ENCODE assay signal across 1 cellular context in genomic region chr6:156953478-156954146, GRCh38.
TF ChIP-seq lines count a peak whose summit lies in the region.

No MANE protein-coding gene starts in this region.

TF ChIP-seq in HepG2, 621 proteins besides CTCF, POLR2A, EP300 and RAD21 (continued from another document and continues in another):
- TF ChIP-seq ZBTB37 (CRISPR knock-in tag; IDR thresholded peaks at IDR 0.05) (no peak), ELF4 (CRISPR knock-in tag; IDR thresholded peaks at IDR 0.05; ENCODE audit: borderline replicate concordance) (no peak), ZNF256 (CRISPR knock-in tag; conservative IDR thresholded peaks at IDR 0.05) (no peak), IRX3 (CRISPR knock-in tag; IDR thresholded peaks at IDR 0.05; ENCODE audit: borderline replicate concordance, low read depth) (no peak), ZNF710 (CRISPR knock-in tag; IDR thresholded peaks at IDR 0.05; ENCODE audit: borderline replicate concordance) (no peak), TCF7 (IDR thresholded peaks at IDR 0.05; ENCODE audit: low read depth) (peak; percentile 75), ZNF549 (CRISPR knock-in tag; IDR thresholded peaks at IDR 0.05) (no peak), HBP1 (CRISPR knock-in tag; IDR thresholded peaks at IDR 0.05; ENCODE audit: low read depth) (0 out of 2 replicates have a peak, but pooled peaks have one; percentile 56), NCOR1 (IDR thresholded peaks at IDR 0.05; ENCODE audit: borderline replicate concordance, low read length) (no peak; the same call in 1 of the 2 replicates), MAZ (IDR thresholded peaks at IDR 0.05; ENCODE audit: borderline replicate concordance, low read depth, low read length) (no peak), MAZ (CRISPR knock-in tag; IDR thresholded peaks at IDR 0.05; ENCODE audit: low read depth) (no peak), ZNF644 (CRISPR knock-in tag; IDR thresholded peaks at IDR 0.05; ENCODE audit: low read depth) (0 out of 2 replicates have a peak, but pooled peaks have one; percentile 23), MXI1 (IDR thresholded peaks at IDR 0.05; ENCODE audit: borderline replicate concordance, low read depth, low read length) (peak; percentile 79; the same call in 2 of the 3 replicates), DR1 (CRISPR knock-in tag; IDR thresholded peaks at IDR 0.05) (no peak), BRD4 (CRISPR knock-in tag; IDR thresholded peaks at IDR 0.05) (no peak), RFX3 (CRISPR knock-in tag; IDR thresholded peaks at IDR 0.05) (peak; percentile 96), HMGXB4 (CRISPR knock-in tag; IDR thresholded peaks at IDR 0.05; ENCODE audit: borderline replicate concordance in 1 of 2, low read depth in 1 of 2) (0 out of 4 replicates have a peak, but pooled peaks of 1 of the 2 experiments have one; percentile 16), HDAC2 (CRISPR knock-in tag; IDR thresholded peaks at IDR 0.05) (peak; percentile 45; the same call in 1 of the 2 replicates), MEF2D (CRISPR knock-in tag; IDR thresholded peaks at IDR 0.05) (no peak), GATA4 (IDR thresholded peaks at IDR 0.05; ENCODE audit: borderline replicate concordance, low read depth) (no peak), PRDM10 (CRISPR knock-in tag; IDR thresholded peaks at IDR 0.05; ENCODE audit: low read depth) (peak; percentile 42; the same call in 1 of the 2 replicates), FOXJ3 (CRISPR knock-in tag; IDR thresholded peaks at IDR 0.05; ENCODE audit: borderline replicate concordance) (peak; percentile 30; the same call in 1 of the 2 replicates), ZNF333 (CRISPR knock-in tag; IDR thresholded peaks at IDR 0.05; ENCODE audit: borderline replicate concordance) (no peak), MTF1 (CRISPR knock-in tag; IDR thresholded peaks at IDR 0.05) (no peak), ZSCAN31 (CRISPR knock-in tag; IDR thresholded peaks at IDR 0.05; ENCODE audit: low read depth) (no peak), PRPF4 (IDR thresholded peaks at IDR 0.05; ENCODE audit: low read depth, low read length, poor library complexity, severe bottlenecking) (no peak), HNF4G (IDR thresholded peaks at IDR 0.05; ENCODE audit: borderline replicate concordance, low read depth, low read length) (no peak), HNF4G (CRISPR knock-in tag; IDR thresholded peaks at IDR 0.05; ENCODE audit: borderline replicate concordance, low read depth) (no peak), ZNF331 (CRISPR knock-in tag; IDR thresholded peaks at IDR 0.05) (0 out of 2 replicates have a peak, but pooled peaks have one; percentile 45), STAT6 (CRISPR knock-in tag; IDR thresholded peaks at IDR 0.05; ENCODE audit: borderline replicate concordance) (no peak), ZNF136 (CRISPR knock-in tag; IDR thresholded peaks at IDR 0.05; ENCODE audit: low read depth) (0 out of 2 replicates have a peak, but pooled peaks have one; percentile 50), HMG20B (CRISPR knock-in tag; conservative IDR thresholded peaks at IDR 0.05) (no peak), KLF15 (CRISPR knock-in tag; IDR thresholded peaks at IDR 0.05; ENCODE audit: borderline replicate concordance) (no peak), SMAD3 (CRISPR knock-in tag; IDR thresholded peaks at IDR 0.05) (no peak), RFX1 (IDR thresholded peaks at IDR 0.05) (peak; percentile 92), YY1 (IDR thresholded peaks at IDR 0.05; ENCODE audit: insufficient read depth, insufficient replicate concordance, low read depth, low read length) (peak; percentile 66), ZNF343 (CRISPR knock-in tag; IDR thresholded peaks at IDR 0.05) (no peak), GFI1 (CRISPR knock-in tag; IDR thresholded peaks at IDR 0.05; ENCODE audit: borderline replicate concordance) (peak; percentile 30; the same call in 1 of the 2 replicates), LBX2 (CRISPR knock-in tag; IDR thresholded peaks at IDR 0.05; ENCODE audit: borderline replicate concordance) (no peak), ZNF761 (CRISPR knock-in tag; conservative IDR thresholded peaks at IDR 0.05) (no peak), TBP (CRISPR knock-in tag; IDR thresholded peaks at IDR 0.05) (no peak), ZNF326 (CRISPR knock-in tag; IDR thresholded peaks at IDR 0.05; ENCODE audit: borderline replicate concordance) (no peak), ZNF337 (CRISPR knock-in tag; IDR thresholded peaks at IDR 0.05; ENCODE audit: borderline replicate concordance, low read depth) (0 out of 2 replicates have a peak, but pooled peaks have one; percentile 24), ZNF10 (CRISPR knock-in tag; IDR thresholded peaks at IDR 0.05; ENCODE audit: borderline replicate concordance, low read depth) (no peak), WIZ (CRISPR knock-in tag; IDR thresholded peaks at IDR 0.05) (no peak), NFRKB (IDR thresholded peaks at IDR 0.05) (no peak), BCLAF1 (IDR thresholded peaks at IDR 0.05) (no peak), IKZF5 (CRISPR knock-in tag; IDR thresholded peaks at IDR 0.05) (peak; percentile 54; the same call in 1 of the 2 replicates), REXO4 (CRISPR knock-in tag; IDR thresholded peaks at IDR 0.05; ENCODE audit: borderline replicate concordance) (no peak)
